ENCODE assay signal across 21 cellular contexts in the genomic region with DNA sequence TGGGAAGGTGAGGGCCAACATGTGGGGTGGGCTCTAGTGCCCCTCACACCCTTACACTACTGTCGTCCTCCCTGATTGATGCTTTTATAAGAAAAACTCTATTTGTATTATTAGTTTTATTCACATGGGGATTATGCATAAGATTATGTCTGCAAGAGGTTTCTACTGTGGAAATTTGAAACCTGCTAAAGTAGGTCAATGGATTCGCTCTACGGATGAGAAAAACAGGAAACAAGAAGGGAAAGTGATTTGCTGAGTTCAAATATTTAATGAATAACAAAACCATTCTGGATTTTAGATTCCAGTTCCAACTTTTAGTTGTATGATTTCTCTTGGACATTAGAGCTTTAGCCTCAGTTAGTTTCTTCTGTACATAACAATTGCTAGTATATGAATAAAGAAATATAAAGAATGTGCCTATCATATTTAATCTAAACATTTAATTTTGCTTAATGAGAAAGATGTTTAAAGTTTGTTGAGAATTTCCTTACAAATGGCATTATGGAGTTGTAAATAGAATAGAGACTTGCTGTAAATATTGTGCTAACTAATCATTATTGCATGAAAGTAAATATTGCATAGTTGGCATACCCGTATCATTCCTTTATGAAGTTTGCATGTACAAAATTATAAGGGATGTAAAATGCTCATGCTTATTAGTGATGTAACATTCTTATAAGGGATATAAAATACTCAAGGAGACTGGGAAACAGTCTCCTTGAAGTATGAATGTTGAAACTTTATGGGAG.
"Had no signal": no experiment of that assay in that cellular context is flagged by ENCODE, and none has a peak within 500 bp of the region (broad histone marks: within the 10 kb centered on the region; RNA-seq: fewer than 3 reads in every experiment).

No MANE protein-coding gene starts in this region.

- H3K27me3 ChIP-seq: breast epithelium, heart right ventricle, neural progenitor cell, testis, vagina had no signal

- DNase-seq: activated CD4-positive, alpha-beta memory T cell treated with anti-CD3 and anti-CD28 coated beads for 36 hours; activated CD4-positive, alpha-beta T cell treated with anti-CD3 and anti-CD28 coated beads for 4 hours; activated CD4-positive, CD25-positive, alpha-beta regulatory T cell; activated effector memory CD4-positive, alpha-beta T cell treated with Interleukin-2 at 50 U/mL for 16 hours; activated naive CD4-positive, alpha-beta T cell treated with anti-CD3 and anti-CD28 coated beads for 36 hours; activated naive CD8-positive, alpha-beta T cell treated with anti-CD3 and anti-CD28 coated beads, Interleukin-2, amount 10 ng/mL, durations not matched to agents 7 days and 5 days; activated T-cell treated with anti-CD3 and anti-CD28 coated beads, Interleukin-2, amount 50 U/mL, for 72 hours; amniotic stem cell; heart right ventricle; kidney glomerular epithelial cell; left ventricle myocardium superior; mammary epithelial cell; naive thymus-derived CD8-positive, alpha-beta T cell; stimulated activated CD4-positive, alpha-beta T cell treated with anti-CD3 and anti-CD28 coated beads, Interleukin-2, amount 100 ng/mL, for 48 hours; stimulated activated CD8-positive, alpha-beta memory T cell treated with anti-CD3 and anti-CD28 coated beads, Interleukin-4, amount 100 ng/mL, for 48 hours; stimulated activated naive B cell treated with anti-CD40 and anti-IgM and Interleukin-4, amounts not matched to agents 10 μg/mL and 1 μg/mL and 100 μg/mL, for 72 hours; testis had no signal

- H3K27ac ChIP-seq: breast epithelium, coronary artery, heart right ventricle, neural progenitor cell, testis, vagina had no signal

- H3K36me3 ChIP-seq: breast epithelium, heart right ventricle, neural progenitor cell, vagina had no signal

- H3K4me3 ChIP-seq: breast epithelium, coronary artery, heart right ventricle, neural progenitor cell, testis, vagina had no signal

- H3K4me1 ChIP-seq: breast epithelium, neural progenitor cell, testis had no signal

- H3K9me3 ChIP-seq: breast epithelium, heart right ventricle, testis, vagina had no signal
